ENCODE assay signal across 8 cellular contexts in genomic region chr7:95609277-95609971, GRCh38.
DNase-seq lines count a peak whose midpoint lies in the region; ATAC-seq and TF ChIP-seq lines count a peak whose summit lies in the region.

No MANE protein-coding gene starts in this region.

- TF ChIP-seq CTCF in GM13977 (IDR thresholded peaks at IDR 0.05; ENCODE audit: extremely low read depth, insufficient read depth, missing control alignments) = no peak

- ATAC-seq in GM19395 (IDR thresholded peaks at IDR 0.05; ENCODE audit: unreplicated experiment) (no peak), GM21360 (IDR thresholded peaks at IDR 0.05; ENCODE audit: unreplicated experiment) (no peak)

- H3K9me3 ChIP-seq in neuron (ENCODE audit: low read length) = peaks cover 1% of the 10 kb centered on the region

- H3K4me3 ChIP-seq in neuron (ENCODE audit: low read length) = peak overlapping the region; percentile 26

- DNase-seq in DMS53 treated with DMSO at 0.1 percent for 48 hours (lab: John Stamatoyannopoulos, UW; ENCODE audit: unreplicated experiment) = peak; percentile 91
- DNase-seq in NCI-H774 (lab: John Stamatoyannopoulos, UW) = peak; percentile 57
- peak; percentile 52 to 64 for DNase-seq in erythroblast (lab: John Stamatoyannopoulos, UW)
- DNase-seq in GM13977 (ENCODE audit: low spot score) = no peak
- no peak for DNase-seq in SW 1271 (lab: John Stamatoyannopoulos, UW)

- no peaks in the 10 kb centered on the region for H3K36me3 ChIP-seq in neuron (ENCODE audit: insufficient read depth, low read length)

- no peak for TF ChIP-seq POLR2A in erythroblast (IDR thresholded peaks at IDR 0.05; ENCODE audit: low read length)

- in situ Hi-C loops in GM13977 (cut with MboI; ENCODE audit: low pct_unique_long_range_greater_than_20kb, low sequenced_read_pairs, unreplicated experiment) = no loop called here

- H3K4me1 ChIP-seq in neuron (ENCODE audit: insufficient read depth, low read length) = peaks cover 33% of the 10 kb centered on the region

- no peaks in the 10 kb centered on the region for H3K27me3 ChIP-seq in neuron (ENCODE audit: insufficient read depth, low read length)

- H2AFZ ChIP-seq in neuron (ENCODE audit: low read depth, low read length) = peak overlapping the region; percentile 35

Comparison
In these comparisons a context has a peak if more than half of its experiments do, and no peak if none do; other contexts are left out.
1. DNase-seq: peak in DMS53 treated with DMSO at 0.1 percent for 48 hours (single experiment), NCI-H774 (single experiment) and erythroblast (2 of 2); none in GM13977 (single experiment) and SW 1271 (0 of 2).